Comparison of ENCODE assay signal across 1 cellular context in the genomic region with DNA sequence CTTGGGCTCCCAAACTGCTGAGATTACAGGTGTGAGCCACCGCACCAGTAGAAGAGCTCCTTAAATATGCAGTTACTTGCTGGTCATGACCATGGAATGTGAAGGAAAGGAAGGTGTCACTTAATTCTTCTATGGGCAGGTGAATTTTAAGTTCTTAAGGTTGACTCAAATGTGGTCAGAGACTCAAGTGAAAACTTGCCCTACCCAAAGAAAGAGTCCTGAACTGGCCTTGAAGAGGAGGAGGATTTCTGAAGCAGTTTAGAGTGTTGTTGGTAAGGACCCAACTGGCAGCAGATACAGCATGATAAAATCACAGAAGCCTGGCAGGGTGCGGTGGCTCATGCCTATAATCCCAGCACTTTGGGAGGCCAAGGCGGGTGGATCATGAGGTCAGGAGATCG.
TF ChIP-seq lines count a peak whose summit lies in the region.

No MANE protein-coding gene starts in this region.

TF ChIP-seq in WTC11, 78 proteins besides CTCF, POLR2A, EP300 and RAD21 (continued from another document):
- TF ChIP-seq, protein P1, sequence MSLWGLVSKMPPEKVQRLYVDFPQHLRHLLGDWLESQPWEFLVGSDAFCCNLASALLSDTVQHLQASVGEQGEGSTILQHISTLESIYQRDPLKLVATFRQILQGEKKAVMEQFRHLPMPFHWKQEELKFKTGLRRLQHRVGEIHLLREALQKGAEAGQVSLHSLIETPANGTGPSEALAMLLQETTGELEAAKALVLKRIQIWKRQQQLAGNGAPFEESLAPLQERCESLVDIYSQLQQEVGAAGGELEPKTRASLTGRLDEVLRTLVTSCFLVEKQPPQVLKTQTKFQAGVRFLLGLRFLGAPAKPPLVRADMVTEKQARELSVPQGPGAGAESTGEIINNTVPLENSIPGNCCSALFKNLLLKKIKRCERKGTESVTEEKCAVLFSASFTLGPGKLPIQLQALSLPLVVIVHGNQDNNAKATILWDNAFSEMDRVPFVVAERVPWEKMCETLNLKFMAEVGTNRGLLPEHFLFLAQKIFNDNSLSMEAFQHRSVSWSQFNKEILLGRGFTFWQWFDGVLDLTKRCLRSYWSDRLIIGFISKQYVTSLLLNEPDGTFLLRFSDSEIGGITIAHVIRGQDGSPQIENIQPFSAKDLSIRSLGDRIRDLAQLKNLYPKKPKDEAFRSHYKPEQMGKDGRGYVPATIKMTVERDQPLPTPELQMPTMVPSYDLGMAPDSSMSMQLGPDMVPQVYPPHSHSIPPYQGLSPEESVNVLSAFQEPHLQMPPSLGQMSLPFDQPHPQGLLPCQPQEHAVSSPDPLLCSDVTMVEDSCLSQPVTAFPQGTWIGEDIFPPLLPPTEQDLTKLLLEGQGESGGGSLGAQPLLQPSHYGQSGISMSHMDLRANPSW (CRISPR knock-in tag; conservative IDR thresholded peaks at IDR 0.05; ENCODE audit: low read depth): no peak
- TF ChIP-seq ZNF416 (CRISPR knock-in tag; IDR thresholded peaks at IDR 0.05) (no peak), NR3C1 (CRISPR knock-in tag; conservative IDR thresholded peaks at IDR 0.05; ENCODE audit: low read depth) (no peak), ELF4 (CRISPR knock-in tag; IDR thresholded peaks at IDR 0.05; ENCODE audit: low read depth) (no peak)
TF ChIP-seq in WTC11: peak in this region for 0.
